In genomic region chr15:62912282-62912681, GRCh38 we compare ENCODE assay signal across 20 cellular contexts.
"Had no signal": no experiment of that assay in that cellular context is flagged by ENCODE, and none has a peak within 500 bp of the region (broad histone marks: within the 10 kb centered on the region; RNA-seq: fewer than 3 reads in every experiment).

No MANE protein-coding gene starts in this region.

- H3K36me3 ChIP-seq: neutrophil, right lobe of liver, transverse colon, vagina had no signal

- H3K4me1 ChIP-seq: right lobe of liver, testis, transverse colon, vagina had no signal

- DNase-seq: activated CD4-positive, alpha-beta T cell treated with anti-CD3 and anti-CD28 coated beads for 4 hours; activated CD4-positive, alpha-beta T cell treated with anti-CD3 and anti-CD28 coated beads, Interleukin-2, amount 50 U/mL, for 4 hours; activated naive CD4-positive, alpha-beta T cell; activated T-cell treated with anti-CD3 and anti-CD28 coated beads for 4 hours; activated T-cell treated with anti-CD3 and anti-CD28 coated beads, Interleukin-2, amount 50 U/mL, for 72 hours; foreskin fibroblast; hippocampal formation; left cardiac atrium; natural killer cell; right lobe of liver; stimulated activated CD4-positive, alpha-beta T cell treated with anti-CD3 and anti-CD28 coated beads, Interleukin-12 subunit alpha, Interleukin-12 subunit beta, amount 100 ng/mL, for 4 hours; stimulated activated CD4-positive, alpha-beta T cell treated with anti-CD3 and anti-CD28 coated beads, Interleukin-4, amount 100 ng/mL, for 1 hour; stimulated activated naive CD8-positive, alpha-beta T cell treated with anti-CD3 and anti-CD28 coated beads, Interleukin-15, Interleukin-2, amounts not matched to agents 100 U/mL and 50 U/mL, for 24 hours; testis; transverse colon had no signal

- H3K27me3 ChIP-seq: right lobe of liver, testis, transverse colon, vagina had no signal

- H3K27ac ChIP-seq: neutrophil, right lobe of liver, testis, transverse colon, vagina had no signal

- H3K9me3 ChIP-seq: neutrophil, right lobe of liver, testis, transverse colon, vagina had no signal

- ATAC-seq: activated naive CD4-positive, alpha-beta T cell treated with anti-CD3 and anti-CD28 coated beads, Interleukin-2, amount 50 U/mL, for 72 hours; activated T-cell treated with anti-CD3 and anti-CD28 coated beads, Interleukin-2, amount 50 U/mL, for 72 hours; esophagus mucosa; natural killer cell; stimulated activated naive CD8-positive, alpha-beta T cell treated with anti-CD3 and anti-CD28 coated beads, Interleukin-15, Interleukin-2, amounts not matched to agents 100 U/mL and 50 U/mL, for 24 hours had no signal

- H3K4me3 ChIP-seq: right lobe of liver, testis, transverse colon, vagina had no signal

- FAIRE-seq: keratinocyte had no signal
